ENCODE assay signal across 8 cellular contexts in genomic region chr2:85327757-85328617, GRCh38. TPM values are rescaled to one million over a fixed set of nuclear protein-coding genes. Genes with fewer than 3 reads are reported as not detected.
DNase-seq lines count a peak whose midpoint lies in the region; ATAC-seq and TF ChIP-seq lines count a peak whose summit lies in the region.

TGOLN2 (minus strand) TSS chr2:85327989; CDS start chr2:85327962, 27 bp downstream.

- H3K4me3 ChIP-seq in PC-9, result peak within 1 kb of the TSS; percentile 93
- peak within 1 kb of the TSS; percentile 99 for H3K4me3 ChIP-seq in mucosa of rectum (ENCODE audit: low read length in 2 of 2)

- peaks cover 27% of the 10 kb centered on the region for H4K20me1 ChIP-seq in PC-9 (ENCODE audit: insufficient read depth)

- H3K9me2 ChIP-seq in PC-9 (ENCODE audit: insufficient read depth), result no peaks in the 10 kb centered on the region

- peak; percentile 100 for TF ChIP-seq POLR2A in erythroblast (IDR thresholded peaks at IDR 0.05; ENCODE audit: low read length)

- H3K27me3 ChIP-seq in PC-9 (ENCODE audit: insufficient read depth, low read depth) (no peaks in the 10 kb centered on the region), mucosa of rectum (ENCODE audit: control insufficient read depth in 2 of 2, insufficient read depth in 2 of 2, low read length in 2 of 2) (no peaks in the 10 kb centered on the region)

- H3K79me2 ChIP-seq in PC-9 (ENCODE audit: low read depth), result peaks cover 52% of the 10 kb centered on the region

- CTCF ChIA-PET in PC-9 (lab: Charles Lee), result interaction anchor here (0.6 to 1.5 kb wide), 3 partner anchors 27 to 310 kb away, joined by 3 to 4 read pairs (median 3); partner anchors contain the start of gene ELMOD3

- intact Hi-C loops in PC-9 (cut with micrococcal nuclease; ENCODE audit: unreplicated experiment), result loop anchor here (2.0 to 5.0 kb wide), 3 partner anchors 27 to 224 kb away; partner anchors contain the start of genes CAPG, ELMOD3 and RETSAT

- POLR2A ChIA-PET in PC-9 (lab: Charles Lee; ENCODE audit: unreplicated experiment), result interaction anchor here (0.5 to 0.9 kb wide), 9 partner anchors 9 to 1294 kb away, joined by 3 to 43 read pairs (median 5); partner anchors contain the start of genes MAT2A and RETSAT

- H3K27ac ChIP-seq in PC-9 (peak within 1 kb of the TSS; percentile 68), mucosa of rectum (ENCODE audit: low read depth in 2 of 2, low read length in 2 of 2) (peak within 1 kb of the TSS; percentile 97 to 99)

- no peak; the same call in 1 of the 2 replicates for TF ChIP-seq CTCF in PC-9 (conservative IDR thresholded peaks at IDR 0.05)

- peak within 1 kb of the TSS; percentile 95 to 98 for H3K9ac ChIP-seq in mucosa of rectum (ENCODE audit: low read depth in 1 of 2, low read length in 2 of 2)

- H3K9me3 ChIP-seq in PC-9 (ENCODE audit: insufficient read depth, low read depth), result no peaks in the 10 kb centered on the region
- H3K9me3 ChIP-seq in mucosa of rectum (ENCODE audit: control insufficient read depth in 2 of 2, low read length in 2 of 2), result no peaks in the 10 kb centered on the region

- peaks cover 30% of the 10 kb centered on the region for H3K4me1 ChIP-seq in PC-9 (replicated peaks; ENCODE audit: insufficient read depth)
- H3K4me1 ChIP-seq in mucosa of rectum (ENCODE audit: control insufficient read depth in 2 of 2, insufficient read depth in 2 of 2, low read length in 2 of 2), result peaks cover 32 to 39% of the 10 kb centered on the region in 2 donors

- H3K4me2 ChIP-seq in PC-9, result peak within 1 kb of the TSS; percentile 96

- BruUV-seq in PC-9 (replicated peaks; lab: Mats Ljungman, UMichigan), result TSS peak; percentile 98

- in situ Hi-C loops in KBM-7 (cut with MboI; ENCODE audit: low pct_unique_long_range_greater_than_20kb, low sequenced_read_pairs), result no loop called here

- DNase-seq in DMS53 (lab: John Stamatoyannopoulos, UW) (peak; percentile 98), KBM-7 (peak; percentile 95), PC-9 (peak; percentile 75 to 85), erythroblast (lab: John Stamatoyannopoulos, UW) (peak; percentile 95 to 97)
- peak; percentile 91 for DNase-seq in activated T-cell treated with anti-CD3 and anti-CD28 coated beads, Interleukin-2, amount 50 U/mL, for 1 hour
- peak; percentile 77 to 87 for DNase-seq in stimulated activated CD8-positive, alpha-beta memory T cell treated with anti-CD3 and anti-CD28 coated beads, Interleukin-4, amount 100 ng/mL, for 4 hours (ENCODE audit: low read depth in 2 of 2, low spot score in 1 of 2)

- peak within 1 kb of the TSS; percentile 80 for H2AFZ ChIP-seq in PC-9

- peaks cover 8% of the 10 kb centered on the region; the same call in 1 of the 2 replicates for H3F3A ChIP-seq in PC-9 (ENCODE audit: insufficient read depth, low read depth)

- peak; percentile 88 for ATAC-seq in GM21717 (IDR thresholded peaks at IDR 0.05; ENCODE audit: unreplicated experiment)

- peaks cover 26% of the 10 kb centered on the region for H3K36me3 ChIP-seq in PC-9 (ENCODE audit: low read depth)
- peaks cover 14 to 16% of the 10 kb centered on the region in 2 donors for H3K36me3 ChIP-seq in mucosa of rectum (ENCODE audit: control insufficient read depth in 2 of 2, insufficient read depth in 2 of 2, low read length in 2 of 2)

RNA-seq across cellular contexts. Expression of gene TGOLN2, which starts in this region (rescaled TPM):
- total RNA-seq in PC-9 (2021), result 86.1 and 87.2 TPM in 2 replicates

Comparison
In these comparisons a context has a peak if more than half of its experiments do, and no peak if none do; other contexts are left out.
1. Peak in every context shown above with its lines: DNase-seq, ATAC-seq, H3K4me3 ChIP-seq and H3K27ac ChIP-seq.